In the genomic region with DNA sequence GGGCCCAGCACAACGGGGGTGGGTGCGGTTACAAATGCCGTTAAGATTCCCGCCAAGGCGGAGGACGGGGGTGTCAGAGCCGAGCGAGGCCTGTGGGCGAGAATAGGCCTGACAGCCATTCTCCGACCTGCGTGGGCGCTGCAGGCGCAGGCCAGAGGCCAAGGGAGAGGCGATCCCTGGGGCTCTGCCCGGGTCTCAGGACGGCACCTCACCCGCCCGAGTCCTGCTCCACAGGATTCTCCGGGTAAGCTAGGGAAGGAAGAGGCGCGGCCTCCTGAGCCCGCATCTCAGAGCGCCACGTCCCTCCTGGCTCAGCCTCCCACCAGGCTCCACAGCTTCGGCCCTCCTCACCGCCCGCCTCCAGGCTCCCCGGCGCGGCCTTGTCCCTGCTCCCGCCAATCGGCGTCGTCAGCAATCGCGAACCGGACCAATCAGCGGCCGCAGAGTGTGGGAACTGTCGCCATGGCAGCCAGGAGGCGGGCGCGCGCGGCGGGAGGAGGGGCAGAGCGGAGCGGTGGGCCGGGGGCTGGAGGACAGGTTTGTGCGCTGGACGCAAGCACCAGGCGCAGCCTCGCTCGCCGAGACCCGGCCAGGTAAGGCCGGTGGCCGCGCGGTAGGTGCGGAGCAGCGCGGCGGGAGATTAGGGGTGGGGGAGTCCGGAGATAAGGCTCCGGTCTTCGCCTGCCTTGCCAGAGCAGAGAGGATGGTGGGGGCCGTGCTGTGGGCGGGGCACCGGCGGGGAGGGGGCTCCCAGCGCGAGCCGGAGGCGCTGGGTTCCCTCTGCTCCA, we compare ENCODE assay signal across 8 cellular contexts. TPM values are rescaled to one million over a fixed set of nuclear protein-coding genes. Genes with fewer than 3 reads are reported as not detected.
DNase-seq lines count a peak whose midpoint lies in the region; ATAC-seq and TF ChIP-seq lines count a peak whose summit lies in the region.

A gene (plus strand): TSS at position 504 of the 788 bp plus-strand sequence. CDS start 18,585 bp downstream, outside the sequence.

- no peaks in the 10 kb centered on the region for H3K27me3 ChIP-seq in ovary
- no peaks in the 10 kb centered on the region for H3K27me3 ChIP-seq in thyroid gland

- intact Hi-C loops in Right ventricle myocardium inferior (cut with DNase I) (loop anchor here (5.0 kb wide), 3 partner anchors 69 to 199 kb away; a partner anchor contains a TSS), ovary (cut with DNase I) (loop anchor here in 2 of 4 donors (5.0 to 10.0 kb wide), 2 partner anchors 76 to 202 kb away; a partner anchor contains a TSS), thyroid gland (cut with DNase I) (no loop called here)

- H3K36me3 ChIP-seq in ovary, result no peaks in the 10 kb centered on the region
- no peaks in the 10 kb centered on the region for H3K36me3 ChIP-seq in thyroid gland

- no peaks in the 10 kb centered on the region for H3K9me3 ChIP-seq in ovary
- H3K9me3 ChIP-seq in thyroid gland, result no peaks in the 10 kb centered on the region

- TF ChIP-seq CTCF in GM12864 (IDR thresholded peaks at IDR 0.05; ENCODE audit: low read depth, low read length, missing control alignments), result no peak
- TF ChIP-seq CTCF in ovary (IDR thresholded peaks at IDR 0.05), result no peak
- TF ChIP-seq CTCF in thyroid gland (IDR thresholded peaks at IDR 0.05), result no peak

- ATAC-seq in HG02759 (IDR thresholded peaks at IDR 0.05; ENCODE audit: unreplicated experiment) (peak; percentile 99), Right ventricle myocardium inferior (peak; percentile 100)

- H3K4me3 ChIP-seq in GM12864 (ENCODE audit: low read depth, low read length) (peak within 1 kb of the TSS; percentile 93), ovary (peak within 1 kb of the TSS; percentile 81), thyroid gland (replicated peaks in 1 of 3) (peak within 1 kb of the TSS; percentile 45 to 92 (median 76))

- H3K27ac ChIP-seq in ovary (peak within 1 kb of the TSS; percentile 59 to 96), thyroid gland (peak within 1 kb of the TSS; percentile 70 to 91 (median 76))

- TF ChIP-seq POLR2A in ovary (IDR thresholded peaks at IDR 0.05) (peak; percentile 69), thyroid gland (IDR thresholded peaks at IDR 0.05) (peak in 1 of 2 donors; percentile 94)

- no peak for TF ChIP-seq EP300 in ovary (IDR thresholded peaks at IDR 0.05)

- peak; percentile 80 for DNase-seq in GM12864 (ENCODE audit: low read depth)
- peak; percentile 98 to 99 (median 98) for DNase-seq in NCI-H1417 (lab: John Stamatoyannopoulos, UW)
- peak; percentile 81 to 91 for DNase-seq in SW 1271 (lab: John Stamatoyannopoulos, UW)
- peak; percentile 91 for DNase-seq in activated naive CD8-positive, alpha-beta T cell treated with anti-CD3 and anti-CD28 coated beads, Interleukin-2, amount 50 U/mL, for 16 hours (ENCODE audit: low read depth, low spot score)
- peak; percentile 99 for DNase-seq in Right ventricle myocardium inferior (ENCODE audit: missing footprints)
- DNase-seq in ovary, result peak; percentile 97 to 98 (median 98)
- DNase-seq in thyroid gland, result peak; percentile 98

- 0 to 1% (median 1%) methylated on average over 64 to 75 of the region's 75 CpGs for WGBS in ovary, 3 donors
- 0% methylated on average over 18 to 49 of the region's 75 CpGs for WGBS in thyroid gland, 2 donors

- H3K4me1 ChIP-seq in ovary (ENCODE audit: insufficient read depth), result no peaks in the 10 kb centered on the region
- peaks cover 0 to 4% of the 10 kb centered on the region in 2 donors for H3K4me1 ChIP-seq in thyroid gland

RNA-seq across cellular contexts. Expression of the gene that starts here (rescaled TPM):
- total RNA-seq in Right ventricle myocardium inferior, result 111 TPM
- total RNA-seq in ovary, result 100 to 1,000 TPM in 2 of 7 donors, 10 to 100 TPM in 5; 36.7 to 116 (median 86.1) TPM
- 100 to 1,000 TPM in 1 of 2 donors, 10 to 100 TPM in 1; 57.6 to 108 TPM for polyA plus RNA-seq in ovary
- total RNA-seq in thyroid gland, result 100 to 1,000 TPM in 3 of 4 donors, 10 to 100 TPM in 1; 73.2 to 152 (median 113) TPM

Comparison
In these comparisons a context has a peak if more than half of its experiments do, and no peak if none do; other contexts are left out.
1. Peak in every context shown above with its lines: DNase-seq, ATAC-seq, H3K4me3 ChIP-seq and H3K27ac ChIP-seq.